ENCODE assay signal across 2 cellular contexts in genomic region chr20:23773579-23773978, GRCh38.
TF ChIP-seq lines count a peak whose summit lies in the region.

No MANE protein-coding gene starts in this region.

TF ChIP-seq in HEK293, 187 proteins besides CTCF, POLR2A, EP300 and RAD21:
- TF ChIP-seq ZFHX2 (tag by site-specific recombination; conservative IDR thresholded peaks at IDR 0.05), result peak; percentile 43
- peak; percentile 32; the same call in 1 of the 2 replicates for TF ChIP-seq EGR2 (tag by site-specific recombination; IDR thresholded peaks at IDR 0.05; ENCODE audit: low read depth)
- no peak for TF ChIP-seq KLF16 (tag by site-specific recombination; IDR thresholded peaks at IDR 0.05)
- TF ChIP-seq ZNF521 (tag by site-specific recombination; IDR thresholded peaks at IDR 0.05), result no peak
- TF ChIP-seq ZBTB20 (tag by site-specific recombination; IDR thresholded peaks at IDR 0.05), result no peak

TF ChIP-seq in H1, 55 proteins besides CTCF, POLR2A, EP300 and RAD21:
- no peak for TF ChIP-seq SP1 (IDR thresholded peaks at IDR 0.05; ENCODE audit: low read depth, low read length)
- TF ChIP-seq CEBPB (IDR thresholded peaks at IDR 0.05; ENCODE audit: low read depth, low read length), result no peak
- no peak for TF ChIP-seq CREB1 (IDR thresholded peaks at IDR 0.05)
- no peak for TF ChIP-seq CHD1 (IDR thresholded peaks at IDR 0.05; ENCODE audit: low read depth, low read length)
- no peak for TF ChIP-seq TCF12 (IDR thresholded peaks at IDR 0.05; ENCODE audit: low read depth, low read length)
- TF ChIP-seq KDM1A (IDR thresholded peaks at IDR 0.05; ENCODE audit: borderline replicate concordance, low read length), result no peak
- no peak for TF ChIP-seq USF2 (IDR thresholded peaks at IDR 0.05; ENCODE audit: low read length)
- no peak for TF ChIP-seq TEAD4 (IDR thresholded peaks at IDR 0.05; ENCODE audit: low read depth, low read length)
- TF ChIP-seq JUND (IDR thresholded peaks at IDR 0.05; ENCODE audit: low read length), result no peak
- TF ChIP-seq E2F6 (IDR thresholded peaks at IDR 0.05), result no peak
- no peak for TF ChIP-seq SP4 (IDR thresholded peaks at IDR 0.05; ENCODE audit: low read length)
- TF ChIP-seq MAX (IDR thresholded peaks at IDR 0.05), result no peak
- no peak for TF ChIP-seq KDM5A (IDR thresholded peaks at IDR 0.05; ENCODE audit: low read length)
- no peak for TF ChIP-seq ASH2L (IDR thresholded peaks at IDR 0.05; ENCODE audit: low read length)
- TF ChIP-seq RFX5 (IDR thresholded peaks at IDR 0.05; ENCODE audit: borderline replicate concordance, low read depth, low read length), result no peak
- no peak for TF ChIP-seq ATF3 (IDR thresholded peaks at IDR 0.05; ENCODE audit: insufficient read depth, low read depth, low read length)
- no peak for TF ChIP-seq FOSL1 (IDR thresholded peaks at IDR 0.05; ENCODE audit: insufficient read depth, low read depth, low read length)
- TF ChIP-seq TBP (IDR thresholded peaks at IDR 0.05; ENCODE audit: low read depth, low read length), result no peak
- no peak for TF ChIP-seq PHF8 (conservative IDR thresholded peaks at IDR 0.05; ENCODE audit: low read depth, low read length)
- TF ChIP-seq ATF2 (IDR thresholded peaks at IDR 0.05; ENCODE audit: low read length), result no peak
